In genomic region chr13:24459234-24459633, GRCh38 we compare ENCODE assay signal across 9 cellular contexts. TPM values are rescaled to one million over a fixed set of nuclear protein-coding genes. Genes with fewer than 3 reads are reported as not detected.
DNase-seq lines count a peak whose midpoint lies in the region; ATAC-seq and TF ChIP-seq lines count a peak whose summit lies in the region.
"Had no signal": no experiment of that assay in that cellular context is flagged by ENCODE, and none has a peak within 500 bp of the region (broad histone marks: within the 10 kb centered on the region; RNA-seq: fewer than 3 reads in every experiment).

No MANE protein-coding gene starts in this region.

- WGBS in SK-N-SH (ENCODE audit: low lambda C conversion rate) = 50% methylated on average over 2 of the region's 2 CpGs

- DNase-seq in GM04504 (ENCODE audit: low read depth) = peak; percentile 35
- DNase-seq in SK-N-SH = no peak
- DNase-seq in iris pigment epithelial cell (ENCODE audit: low read depth) = peak; percentile 88
- DNase-seq in SHP77 treated with DMSO at 0.1 percent for 48 hours (lab: John Stamatoyannopoulos, UW) = no peak
- DNase-seq in NCI-H187 (lab: John Stamatoyannopoulos, UW) = no peak
- no peak for DNase-seq in T1000 (lab: John Stamatoyannopoulos, UW)
- DNase-seq: amygdala had no signal

- H2AFZ ChIP-seq in SK-N-SH (ENCODE audit: low read depth) = no peak overlapping the region

- H3K27ac ChIP-seq in SK-N-SH (ENCODE audit: low read depth in 2 of 2, low read length in 1 of 2) = peak overlapping the region in 1 of 2 experiments; percentile 14; a peak in 1 of 4 replicates

- H3K9me2 ChIP-seq in SK-N-SH = no peaks in the 10 kb centered on the region

- H3K4me3 ChIP-seq in SK-N-SH (ENCODE audit: low read depth in 2 of 2, low read length in 1 of 2) = no peak overlapping the region

- peaks cover 41 to 56% of the 10 kb centered on the region in 2 experiments for H3K36me3 ChIP-seq in SK-N-SH (replicated peaks in 1 of 2; ENCODE audit: control insufficient read depth in 1 of 2, insufficient read depth in 2 of 2, low read length in 1 of 2)

- H4K20me1 ChIP-seq in SK-N-SH (ENCODE audit: insufficient read depth) = no peaks in the 10 kb centered on the region

- POLR2A ChIA-PET in SK-N-SH (lab: Yijun Ruan, JAX) = no interaction called here

- no peak for TF ChIP-seq RAD21 in SK-N-SH (IDR thresholded peaks at IDR 0.05; ENCODE audit: low read length)

- no peak for TF ChIP-seq CTCF in SK-N-SH (IDR thresholded peaks at IDR 0.05)

- TF ChIP-seq EP300 in SK-N-SH (IDR thresholded peaks at IDR 0.05; ENCODE audit: borderline replicate concordance in 1 of 2, low read depth in 1 of 2, low read length in 1 of 2) = no peak

- H3K79me2 ChIP-seq in SK-N-SH (ENCODE audit: insufficient read depth) = no peaks in the 10 kb centered on the region

- no peaks in the 10 kb centered on the region for H3F3A ChIP-seq in SK-N-SH (replicated peaks; ENCODE audit: insufficient read depth)

- CTCF ChIA-PET in SK-N-SH (lab: Yijun Ruan, JAX) = no interaction called here

- H3K9ac ChIP-seq in SK-N-SH = no peak overlapping the region

- H3K4me1 ChIP-seq in SK-N-SH (ENCODE audit: control insufficient read depth in 1 of 2, insufficient read depth in 2 of 2, low read depth in 1 of 2, low read length in 1 of 2) = no peaks in the 10 kb centered on the region

- ATAC-seq in GM21447 (IDR thresholded peaks at IDR 0.05; ENCODE audit: unreplicated experiment) (peak; percentile 86), GM21423 (IDR thresholded peaks at IDR 0.05; ENCODE audit: unreplicated experiment) (no peak)

- H3K27me3 ChIP-seq in SK-N-SH (ENCODE audit: insufficient read depth) = no peaks in the 10 kb centered on the region

- H3K4me2 ChIP-seq in SK-N-SH = no peak overlapping the region

- H3K9me3 ChIP-seq in SK-N-SH = no peaks in the 10 kb centered on the region

TF ChIP-seq in SK-N-SH, 30 proteins besides CTCF, POLR2A, EP300 and RAD21:
- TF ChIP-seq YY1 (IDR thresholded peaks at IDR 0.05; ENCODE audit: low read depth) = no peak
- TF ChIP-seq TCF12 (IDR thresholded peaks at IDR 0.05) = peak; percentile 32; the same call in 1 of the 2 replicates

RNA-seq across cellular contexts. Expression of gene PARP4, which starts 53.3 kb away (rescaled TPM):
- polyA plus RNA-seq in SK-N-SH (2012; rRNA removed) = 33.9 and 48.0 TPM in 2 replicates
- polyA plus RNA-seq in SK-N-SH (2012; cell fraction: cytosol; rRNA removed) = 32.8 and 36.4 TPM in 2 replicates
- 40.7 and 76.7 TPM in 2 replicates for polyA plus RNA-seq in SK-N-SH (2012; cell fraction: nucleus; rRNA removed)

Comparison
In these comparisons a context has a peak if more than half of its experiments do, and no peak if none do; other contexts are left out.
1. DNase-seq: peak in GM04504 (single experiment) and iris pigment epithelial cell (single experiment); none in SK-N-SH (single experiment), SHP77 treated with DMSO at 0.1 percent for 48 hours (single experiment), NCI-H187 (0 of 2) and T1000 (single experiment).